In the genomic region with DNA sequence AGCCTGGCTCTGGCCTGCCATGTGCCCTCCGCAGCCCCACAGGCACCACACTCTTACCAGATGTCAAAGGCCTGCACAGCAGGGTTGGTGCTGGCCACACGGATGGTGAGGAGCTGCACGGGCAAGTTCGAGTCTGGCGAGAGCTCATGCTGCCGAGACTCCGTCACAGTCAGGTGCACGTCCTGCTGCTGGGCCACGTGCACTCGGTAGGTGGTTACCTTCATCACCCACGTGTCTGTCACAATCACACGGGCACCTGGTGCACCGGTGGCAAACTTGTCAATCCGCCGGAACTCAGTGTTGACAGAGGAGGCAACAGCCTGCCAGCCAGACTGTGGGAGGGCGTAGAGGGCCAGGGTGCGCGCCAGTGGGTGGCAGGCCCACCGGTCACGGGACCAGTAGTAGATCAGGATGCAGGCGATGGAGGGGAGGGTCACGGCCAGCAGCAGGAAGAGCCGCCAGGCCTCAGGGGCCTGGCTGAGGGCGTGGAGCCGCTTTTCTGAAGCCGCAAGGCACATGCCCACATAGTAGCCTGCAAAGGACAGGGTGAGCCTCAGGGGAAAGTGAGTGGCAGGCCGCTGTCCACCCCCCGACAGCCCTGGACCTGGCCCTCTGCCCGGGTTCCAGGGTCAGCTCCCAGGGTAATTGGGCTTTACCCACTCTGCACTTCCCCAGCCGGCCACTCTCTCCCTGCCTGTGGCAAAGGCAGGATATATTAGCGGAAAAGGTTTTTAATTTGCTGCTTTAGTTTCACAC, we compare ENCODE assay signal across 10 cellular contexts. TPM values are rescaled to one million over a fixed set of nuclear protein-coding genes. Genes with fewer than 3 reads are reported as not detected.
A peak's percentile ranks its signal among the peaks of the same experiment; 100 is the strongest.
DNase-seq lines count a peak whose midpoint lies in the region; ATAC-seq and TF ChIP-seq lines count a peak whose summit lies in the region.
"Had no signal": no experiment of that assay in that cellular context is flagged by ENCODE, and none has a peak within 500 bp of the region (broad histone marks: within the 10 kb centered on the region; RNA-seq: fewer than 3 reads in every experiment).

No MANE protein-coding gene starts in this region.

- intact Hi-C loops in CD4-positive, alpha-beta T cell (cut with DNase I, micrococcal nuclease) = loop anchor here in 1 of 2 experiments (10.0 kb wide), 2 partner anchors 697 to 747 kb away; a partner anchor contains a TSS
- intact Hi-C loops in esophagus squamous epithelium (cut with DNase I) = no loop called here

- H3K27ac Mint-ChIP-seq in CD4-positive, alpha-beta T cell = peak overlapping the region; percentile 99
- no peak overlapping the region for H3K27ac Mint-ChIP-seq in activated T-helper 17 cell treated with anti-CD3 and anti-CD28 coated beads, Interleukin-2, amount 50 U/mL, for 72 hours
- peak overlapping the region in 1 of 2 donors; percentile 90 for H3K27ac Mint-ChIP-seq in natural killer cell treated with Interleukin-12 subunit alpha and Interleukin-12 subunit beta and Interleukin-15 and Interleukin-18, amount 100 ng/mL, for 72 hours

- peaks cover 11% of the 10 kb centered on the region for H3K36me3 Mint-ChIP-seq in CD4-positive, alpha-beta T cell (ENCODE audit: low read depth)
- peaks cover 55% of the 10 kb centered on the region for H3K36me3 Mint-ChIP-seq in activated T-helper 17 cell treated with anti-CD3 and anti-CD28 coated beads, Interleukin-2, amount 50 U/mL, for 72 hours (ENCODE audit: low read depth)
- H3K36me3 Mint-ChIP-seq in natural killer cell treated with Interleukin-12 subunit alpha and Interleukin-12 subunit beta and Interleukin-15 and Interleukin-18, amount 100 ng/mL, for 72 hours = no peaks in the 10 kb centered on the region

- ATAC-seq in CD4-positive, alpha-beta T cell (ENCODE audit: poor library complexity) = no peak
- ATAC-seq in activated T-helper 17 cell treated with anti-CD3 and anti-CD28 coated beads, Interleukin-2, amount 50 U/mL, for 72 hours (replicated peaks) = no peak
- ATAC-seq in natural killer cell treated with Interleukin-12 subunit alpha and Interleukin-12 subunit beta and Interleukin-15 and Interleukin-18, amount 100 ng/mL, for 72 hours = no peak

- TF ChIP-seq POLR2A in esophagus squamous epithelium (IDR thresholded peaks at IDR 0.05) = no peak

- no peaks in the 10 kb centered on the region for H3K27me3 ChIP-seq in CD4-positive, alpha-beta T cell (ENCODE audit: control insufficient read depth, insufficient read depth, low read length)
- H3K27me3 ChIP-seq in H7 (ENCODE audit: control insufficient read depth, insufficient read depth, low read length) (no peaks in the 10 kb centered on the region), esophagus squamous epithelium (no peaks in the 10 kb centered on the region)

- H3K36me3 ChIP-seq in H7 (replicated peaks; ENCODE audit: control insufficient read depth, insufficient read depth, low read length) (peaks cover 8% of the 10 kb centered on the region), esophagus squamous epithelium (peaks cover 8 to 33% (median 9%) of the 10 kb centered on the region in 3 donors)

- no peak overlapping the region for H3K4me3 ChIP-seq in H7 (ENCODE audit: insufficient read depth, low read depth, low read length)
- H3K4me3 ChIP-seq in coronary artery = no peak overlapping the region
- no peak overlapping the region for H3K4me3 ChIP-seq in esophagus squamous epithelium

- H3K27ac ChIP-seq in CD4-positive, alpha-beta T cell (ENCODE audit: low read depth, low read length) = no peak overlapping the region
- H3K27ac ChIP-seq in coronary artery = no peak overlapping the region
- H3K27ac ChIP-seq in esophagus squamous epithelium = peak overlapping the region in 1 of 4 donors; percentile 36

- CTCF ChIA-PET in CD4-positive, alpha-beta T cell (lab: Charles Lee) = no interaction called here

- TF ChIP-seq CTCF in CD4-positive, alpha-beta T cell (IDR thresholded peaks at IDR 0.05) = no peak
- TF ChIP-seq CTCF in coronary artery (IDR thresholded peaks at IDR 0.05) (no peak), esophagus squamous epithelium (IDR thresholded peaks at IDR 0.05) (no peak)

- H3K9me3 Mint-ChIP-seq in CD4-positive, alpha-beta T cell = no peaks in the 10 kb centered on the region
- no peaks in the 10 kb centered on the region for H3K9me3 Mint-ChIP-seq in activated T-helper 17 cell treated with anti-CD3 and anti-CD28 coated beads, Interleukin-2, amount 50 U/mL, for 72 hours
- no peaks in the 10 kb centered on the region for H3K9me3 Mint-ChIP-seq in natural killer cell treated with Interleukin-12 subunit alpha and Interleukin-12 subunit beta and Interleukin-15 and Interleukin-18, amount 100 ng/mL, for 72 hours

- no peaks in the 10 kb centered on the region for H3K27me3 Mint-ChIP-seq in CD4-positive, alpha-beta T cell
- no peaks in the 10 kb centered on the region for H3K27me3 Mint-ChIP-seq in activated T-helper 17 cell treated with anti-CD3 and anti-CD28 coated beads, Interleukin-2, amount 50 U/mL, for 72 hours
- no peaks in the 10 kb centered on the region for H3K27me3 Mint-ChIP-seq in natural killer cell treated with Interleukin-12 subunit alpha and Interleukin-12 subunit beta and Interleukin-15 and Interleukin-18, amount 100 ng/mL, for 72 hours

- peaks cover 60 to 92% (median 62%) of the 10 kb centered on the region in 3 donors for H3K4me1 ChIP-seq in esophagus squamous epithelium

- DNase-seq in CD4-positive, alpha-beta T cell = no peak
- DNase-seq in H7 (peak; percentile 50), coronary artery (ENCODE audit: low spot score) (no peak), esophagus squamous epithelium (lab: John Stamatoyannopoulos, UW) (no peak), HPDE6-E6E7 (ENCODE audit: extremely low spot score) (no peak), DMS 273 (lab: John Stamatoyannopoulos, UW; ENCODE audit: unreplicated experiment) (no peak)
- no peak for DNase-seq in natural killer cell treated with Interleukin-12 subunit alpha and Interleukin-12 subunit beta and Interleukin-15 and Interleukin-18, amount 100 ng/mL, for 72 hours (ENCODE audit: low spot score)
- DNase-seq: mesendoderm, NCI-H2029 treated with DMSO at 0.1 percent for 48 hours had no signal

- peak overlapping the region; percentile 74 for H3K4me3 Mint-ChIP-seq in CD4-positive, alpha-beta T cell
- peak overlapping the region; percentile 98 for H3K4me3 Mint-ChIP-seq in activated T-helper 17 cell treated with anti-CD3 and anti-CD28 coated beads, Interleukin-2, amount 50 U/mL, for 72 hours
- peak overlapping the region; percentile 41 for H3K4me3 Mint-ChIP-seq in natural killer cell treated with Interleukin-12 subunit alpha and Interleukin-12 subunit beta and Interleukin-15 and Interleukin-18, amount 100 ng/mL, for 72 hours

- peaks cover 50% of the 10 kb centered on the region for H3K4me1 Mint-ChIP-seq in CD4-positive, alpha-beta T cell (ENCODE audit: low read depth)
- H3K4me1 Mint-ChIP-seq in activated T-helper 17 cell treated with anti-CD3 and anti-CD28 coated beads, Interleukin-2, amount 50 U/mL, for 72 hours = peaks cover 15% of the 10 kb centered on the region
- peaks cover 36 to 43% of the 10 kb centered on the region in 2 donors for H3K4me1 Mint-ChIP-seq in natural killer cell treated with Interleukin-12 subunit alpha and Interleukin-12 subunit beta and Interleukin-15 and Interleukin-18, amount 100 ng/mL, for 72 hours (ENCODE audit: low read depth in 2 of 2)

- WGBS in esophagus squamous epithelium, 2 donors = 48 to 72% methylated on average over 12 to 25 of the region's 31 CpGs

- POLR2A ChIA-PET in CD4-positive, alpha-beta T cell (lab: Charles Lee) = interaction anchor here (1.1 kb wide), 1 partner anchor 25 kb away, joined by 4 read pairs; no protein-coding TSS in a partner anchor

- no peaks in the 10 kb centered on the region for H3K9me3 ChIP-seq in CD4-positive, alpha-beta T cell (ENCODE audit: control insufficient read depth, low read length)
- H3K9me3 ChIP-seq in esophagus squamous epithelium = no peaks in the 10 kb centered on the region

RNA-seq across cellular contexts. Expression of a gene that starts 2.9 kb away (rescaled TPM):
- total RNA-seq in CD4-positive, alpha-beta T cell = 10 to 100 TPM; 17.2 to 17.6 TPM
- total RNA-seq in H7 (2014; rRNA removed; shearing (Covaris generic)) = 69.7 and 86.0 TPM in 2 replicates
- total RNA-seq in activated T-helper 17 cell treated with anti-CD3 and anti-CD28 coated beads, Interleukin-2, amount 50 U/mL, for 72 hours = 10 to 100 TPM; 15.7 to 16.0 TPM
- 10 to 100 TPM; 19.6 to 21.2 TPM for total RNA-seq in natural killer cell treated with Interleukin-12 subunit alpha and Interleukin-12 subunit beta and Interleukin-15 and Interleukin-18, amount 100 ng/mL, for 72 hours
- 10 to 100 TPM; 30.4 to 47.5 (median 38.3) TPM for total RNA-seq in esophagus squamous epithelium

RNA-seq across cellular contexts. Expression of a gene that starts 3.0 kb away (rescaled TPM):
- 100 to 1,000 TPM; 123 TPM for total RNA-seq in CD4-positive, alpha-beta T cell
- 54.0 and 69.0 TPM in 2 replicates for total RNA-seq in H7 (2014; rRNA removed; shearing (Covaris generic))
- total RNA-seq in activated T-helper 17 cell treated with anti-CD3 and anti-CD28 coated beads, Interleukin-2, amount 50 U/mL, for 72 hours = 100 to 1,000 TPM; 151 to 204 TPM
- total RNA-seq in natural killer cell treated with Interleukin-12 subunit alpha and Interleukin-12 subunit beta and Interleukin-15 and Interleukin-18, amount 100 ng/mL, for 72 hours = 100 to 1,000 TPM in 1 of 2 donors, 10 to 100 TPM in 1; 97.2 to 212 TPM
- 10 to 100 TPM; 14.9 to 41.3 (median 19.6) TPM for total RNA-seq in esophagus squamous epithelium

RNA-seq across cellular contexts. Expression of a gene that starts 6.2 kb away (rescaled TPM):
- total RNA-seq in CD4-positive, alpha-beta T cell = 10 to 100 TPM; 45.8 to 47.6 TPM
- total RNA-seq in H7 (2014; rRNA removed; shearing (Covaris generic)) = 75.3 and 82.2 TPM in 2 replicates
- 100 to 1,000 TPM in 1 of 2 donors, 10 to 100 TPM in 1; 68.2 to 132 TPM for total RNA-seq in activated T-helper 17 cell treated with anti-CD3 and anti-CD28 coated beads, Interleukin-2, amount 50 U/mL, for 72 hours
- 100 to 1,000 TPM in 1 of 2 donors, 10 to 100 TPM in 1; 83.0 to 129 TPM for total RNA-seq in natural killer cell treated with Interleukin-12 subunit alpha and Interleukin-12 subunit beta and Interleukin-15 and Interleukin-18, amount 100 ng/mL, for 72 hours
- 10 to 100 TPM; 32.4 to 60.1 (median 48.6) TPM for total RNA-seq in esophagus squamous epithelium

RNA-seq across cellular contexts. Expression of a gene that starts 34.2 kb away (rescaled TPM):
- 1 to 10 TPM in 1 of 2 experiments, under 1 TPM in 1; 0.93 to 2.4 TPM for total RNA-seq in CD4-positive, alpha-beta T cell
- total RNA-seq in H7 (2014; rRNA removed; shearing (Covaris generic)) = 7.4 and 24.5 TPM in 2 replicates
- total RNA-seq in activated T-helper 17 cell treated with anti-CD3 and anti-CD28 coated beads, Interleukin-2, amount 50 U/mL, for 72 hours = 1 to 10 TPM; 1.8 to 2.6 TPM
- total RNA-seq in natural killer cell treated with Interleukin-12 subunit alpha and Interleukin-12 subunit beta and Interleukin-15 and Interleukin-18, amount 100 ng/mL, for 72 hours = 1 to 10 TPM in 1 of 2 donors, under 1 TPM in 1; 0.78 to 6.2 TPM
- total RNA-seq in esophagus squamous epithelium = 1 to 10 TPM in 1 of 4 donors, under 1 TPM in 3; 0.22 to 2.5 (median 0.47) TPM

Comparison
In these comparisons a context has a peak if more than half of its experiments do, and no peak if none do; other contexts are left out.
1. H3K4me3 Mint-ChIP-seq: peak in every context shown above with its lines; median percentile 98 in activated T-helper 17 cell treated with anti-CD3 and anti-CD28 coated beads, Interleukin-2, amount 50 U/mL, for 72 hours; 74 in CD4-positive, alpha-beta T cell; 41 in natural killer cell treated with Interleukin-12 subunit alpha and Interleukin-12 subunit beta and Interleukin-15 and Interleukin-18, amount 100 ng/mL, for 72 hours.